ENCODE assay signal across 21 cellular contexts in genomic region chr10:74022941-74023629, GRCh38. TPM values are rescaled to one million over a fixed set of nuclear protein-coding genes. Genes with fewer than 3 reads are reported as not detected.
DNase-seq lines count a peak whose midpoint lies in the region; ATAC-seq and TF ChIP-seq lines count a peak whose summit lies in the region.
"Had no signal": no experiment of that assay in that cellular context is flagged by ENCODE, and none has a peak within 500 bp of the region (broad histone marks: within the 10 kb centered on the region; RNA-seq: fewer than 3 reads in every experiment).

No MANE protein-coding gene starts in this region.

- H3K9ac ChIP-seq in subcutaneous abdominal adipose tissue (ENCODE audit: low read length in 5 of 5), result peak overlapping the region in 1 of 5 donors; percentile 56
- H3K9ac ChIP-seq: KMS-11 had no signal

- POLR2A ChIA-PET in Panc1 (lab: Charles Lee), result interaction anchor here (1.0 kb wide), 1 partner anchor 17 kb away, joined by 3 read pairs; no protein-coding TSS in a partner anchor

- CTCF ChIA-PET in Panc1 (lab: Charles Lee), result no interaction called here

- H3K9me3 ChIP-seq in Panc1 (ENCODE audit: control insufficient read depth, insufficient read depth, low read depth, low read length) (no peaks in the 10 kb centered on the region), subcutaneous abdominal adipose tissue (ENCODE audit: control insufficient read depth in 5 of 5, low read length in 5 of 5) (no peaks in the 10 kb centered on the region)
- H3K9me3 ChIP-seq: BE2C, breast epithelium, Peyer's patch, uterus had no signal

- H3K4me1 ChIP-seq in Panc1 (ENCODE audit: control insufficient read depth, insufficient read depth, low read length) (peaks cover 76% of the 10 kb centered on the region), subcutaneous abdominal adipose tissue (ENCODE audit: control insufficient read depth in 5 of 5, insufficient read depth in 5 of 5, low read length in 5 of 5) (peaks cover 6 to 37% (median 30%) of the 10 kb centered on the region in 5 donors)
- H3K4me1 ChIP-seq: breast epithelium had no signal

- in situ Hi-C loops in Panc1 (cut with HindIII; ENCODE audit: low pct_unique_long_range_greater_than_20kb, low sequenced_read_pairs), result no loop called here

- ATAC-seq in activated T-cell treated with anti-CD3 and anti-CD28 coated beads, Interleukin-2, amount 50 U/mL, for 4 hours, result peak; percentile 40 to 51
- ATAC-seq in Panc1 (no peak), GM19351 (IDR thresholded peaks at IDR 0.05; ENCODE audit: unreplicated experiment) (no peak)
- ATAC-seq: GM23338 had no signal

- no peaks in the 10 kb centered on the region for H3K9me3 Mint-ChIP-seq in activated T-cell treated with anti-CD3 and anti-CD28 coated beads, Interleukin-2, amount 50 U/mL, for 4 hours
- H3K9me3 Mint-ChIP-seq in endothelial cell (ENCODE audit: unreplicated experiment), result no peaks in the 10 kb centered on the region
- H3K9me3 Mint-ChIP-seq: GM23338 had no signal

- BruUV-seq in Panc1 (replicated peaks; lab: Mats Ljungman, UMichigan), result TSS peak; percentile 9

- peaks cover 44% of the 10 kb centered on the region for H3K4me1 Mint-ChIP-seq in activated T-cell treated with anti-CD3 and anti-CD28 coated beads, Interleukin-2, amount 50 U/mL, for 4 hours (ENCODE audit: low read depth)
- H3K4me1 Mint-ChIP-seq in endothelial cell (ENCODE audit: unreplicated experiment), result peaks cover 15% of the 10 kb centered on the region

- no peaks in the 10 kb centered on the region for H3K27me3 ChIP-seq in Panc1 (ENCODE audit: control insufficient read depth, insufficient read depth, low read length)
- H3K27me3 ChIP-seq in subcutaneous abdominal adipose tissue (ENCODE audit: control insufficient read depth in 5 of 5, insufficient read depth in 4 of 5, low read length in 5 of 5), result no peaks in the 10 kb centered on the region
- H3K27me3 ChIP-seq: BE2C, breast epithelium, Peyer's patch, uterus had no signal

- H3K36me3 Mint-ChIP-seq in activated T-cell treated with anti-CD3 and anti-CD28 coated beads, Interleukin-2, amount 50 U/mL, for 4 hours (ENCODE audit: insufficient read depth), result peaks cover 8% of the 10 kb centered on the region
- peaks cover 4% of the 10 kb centered on the region for H3K36me3 Mint-ChIP-seq in endothelial cell (ENCODE audit: low read depth, unreplicated experiment)

- no peaks in the 10 kb centered on the region for H3K27me3 Mint-ChIP-seq in activated T-cell treated with anti-CD3 and anti-CD28 coated beads, Interleukin-2, amount 50 U/mL, for 4 hours (ENCODE audit: low read depth)
- no peaks in the 10 kb centered on the region for H3K27me3 Mint-ChIP-seq in endothelial cell (ENCODE audit: unreplicated experiment)

- H3K27ac ChIP-seq in Panc1 (ENCODE audit: low read length) (peak overlapping the region; percentile 48), subcutaneous abdominal adipose tissue (ENCODE audit: low read depth, low read length) (peak overlapping the region; percentile 42)
- H3K27ac ChIP-seq: breast epithelium, KMS-11, Peyer's patch had no signal

- H3K4me3 ChIP-seq in Panc1 (ENCODE audit: low read depth in 2 of 2, low read length in 2 of 2) (no peak overlapping the region), subcutaneous abdominal adipose tissue (ENCODE audit: low read depth in 1 of 5, low read length in 5 of 5) (no peak overlapping the region)
- H3K4me3 ChIP-seq: breast epithelium, GM23338, lung, Peyer's patch, uterus had no signal

- intact Hi-C loops in Panc1 (cut with micrococcal nuclease; ENCODE audit: unreplicated experiment), result no loop called here

- H3K36me3 ChIP-seq in Panc1 (ENCODE audit: control insufficient read depth, insufficient read depth, low read length), result peaks cover 6% of the 10 kb centered on the region; the same call in 1 of the 2 replicates
- no peaks in the 10 kb centered on the region for H3K36me3 ChIP-seq in subcutaneous abdominal adipose tissue (ENCODE audit: control insufficient read depth in 5 of 5, insufficient read depth in 5 of 5, low read length in 5 of 5)
- H3K36me3 ChIP-seq: BE2C, breast epithelium, Peyer's patch, uterus had no signal

- no peak overlapping the region for H3K4me3 Mint-ChIP-seq in activated T-cell treated with anti-CD3 and anti-CD28 coated beads, Interleukin-2, amount 50 U/mL, for 4 hours
- peak overlapping the region; percentile 23 for H3K4me3 Mint-ChIP-seq in endothelial cell (ENCODE audit: unreplicated experiment)
- H3K4me3 Mint-ChIP-seq: GM23338 had no signal

- no peak overlapping the region for H3K27ac Mint-ChIP-seq in endothelial cell (ENCODE audit: unreplicated experiment)

- TF ChIP-seq CTCF in Panc1 (IDR thresholded peaks at IDR 0.05) (no peak), endothelial cell (IDR thresholded peaks at IDR 0.05; ENCODE audit: unreplicated experiment) (no peak)

- DNase-seq in activated T-cell treated with anti-CD3 and anti-CD28 coated beads, Interleukin-2, amount 50 U/mL, for 4 hours, result no peak
- DNase-seq in activated T-cell treated with anti-CD3 and anti-CD28 coated beads for 4 hours, result no peak
- no peak for DNase-seq in Panc1 (ENCODE audit: low read depth, low spot score)
- DNase-seq in endothelial cell (ENCODE audit: low spot score), result no peak
- no peak for DNase-seq in NCI-H1694 treated with DMSO at 0.1 percent for 48 hours (lab: John Stamatoyannopoulos, UW)
- DNase-seq in GM03348 (ENCODE audit: low spot score), result no peak
- DNase-seq: activated naive CD4-positive, alpha-beta T cell; amniotic stem cell; BE2C; COR-L47; GF-D8; NCI-H524 treated with DMSO at 0.1 percent for 48 hours; NK-92 treated with Interleukin-12 subunit alpha and Interleukin-12 subunit beta, amount 100 ng/mL, for 24 hours; Peyer's patch; uterus had no signal

RNA-seq across cellular contexts. Expression of gene VCL, which starts 25.2 kb away (rescaled TPM):
- total RNA-seq in activated T-cell treated with anti-CD3 and anti-CD28 coated beads, Interleukin-2, amount 50 U/mL, for 4 hours, result 10 to 100 TPM; 12.4 to 16.3 (median 14.7) TPM
- total RNA-seq in Panc1 (2021; ENCODE audit: unreplicated experiment), result 495 TPM
- polyA plus RNA-seq in Panc1 (2012; ENCODE audit: insufficient read length), result 227 TPM
- total RNA-seq in endothelial cell (ENCODE audit: unreplicated experiment), result 200 TPM

Comparison
In these comparisons a context has a peak if more than half of its experiments do, and no peak if none do; other contexts are left out.
1. ATAC-seq: peak in activated T-cell treated with anti-CD3 and anti-CD28 coated beads, Interleukin-2, amount 50 U/mL, for 4 hours (2 of 2); none in Panc1 (single experiment) and GM19351 (single experiment).
2. RNA of gene VCL, which starts 25.2 kb away (total RNA-seq): 495 TPM in Panc1 (single experiment) and 200 TPM in endothelial cell (single experiment); 12.4 to 16.3 TPM in activated T-cell treated with anti-CD3 and anti-CD28 coated beads, Interleukin-2, amount 50 U/mL, for 4 hours; every median in the first group is over 10 times any median in the second.